1 cellular context compared by ENCODE assay signal in genomic region chr19:53894736-53895135, GRCh38.
TF ChIP-seq lines count a peak whose summit lies in the region.

No MANE protein-coding gene starts in this region.

TF ChIP-seq in GM23338, 12 proteins besides CTCF, POLR2A, EP300 and RAD21:
- TF ChIP-seq NANOG (IDR thresholded peaks at IDR 0.05; ENCODE audit: borderline replicate concordance) (no peak), CREB1 (CRISPR knock-in tag; IDR thresholded peaks at IDR 0.05; ENCODE audit: low read depth) (no peak), ZNF462 (CRISPR knock-in tag; IDR thresholded peaks at IDR 0.05) (no peak), ZNF331 (CRISPR knock-in tag; IDR thresholded peaks at IDR 0.05; ENCODE audit: low read depth) (no peak)
TF ChIP-seq in GM23338: peak in this region for 0.
